14 cellular contexts compared by ENCODE assay signal in genomic region chrX:66760648-66761047, GRCh38.
DNase-seq lines count a peak whose midpoint lies in the region; ATAC-seq, FAIRE-seq and TF ChIP-seq lines count a peak whose summit lies in the region.
"Had no signal": no experiment of that assay in that cellular context is flagged by ENCODE, and none has a peak within 500 bp of the region (broad histone marks: within the 10 kb centered on the region; RNA-seq: fewer than 3 reads in every experiment).

No MANE protein-coding gene starts in this region.

- H3K9me3 ChIP-seq in H1 (ENCODE audit: insufficient read depth in 2 of 2, low read depth in 1 of 2, low read length in 1 of 2) (no peaks in the 10 kb centered on the region), neural cell (ENCODE audit: low read length) (no peaks in the 10 kb centered on the region), neuronal stem cell (replicated peaks in 1 of 2; ENCODE audit: control insufficient read depth in 2 of 2, insufficient read depth in 1 of 2, low read depth in 1 of 2, low read length in 2 of 2) (no peaks in the 10 kb centered on the region)

- no peak overlapping the region for H3K27ac Mint-ChIP-seq in GM23338
- H3K27ac Mint-ChIP-seq in activated naive CD8-positive, alpha-beta T cell treated with anti-CD3 and anti-CD28 coated beads, Interleukin-2, amount 50 U/mL, for 24 hours = no peak overlapping the region

- no peak overlapping the region for H3K4me3 Mint-ChIP-seq in GM23338
- no peak overlapping the region for H3K4me3 Mint-ChIP-seq in activated naive CD8-positive, alpha-beta T cell treated with anti-CD3 and anti-CD28 coated beads, Interleukin-2, amount 50 U/mL, for 24 hours

- TF ChIP-seq EP300 in H1 (IDR thresholded peaks at IDR 0.05; ENCODE audit: borderline replicate concordance in 1 of 2, low read depth in 2 of 2, low read length in 2 of 2) (no peak), neural cell (conservative IDR thresholded peaks at IDR 0.05; ENCODE audit: poor library complexity, severe bottlenecking) (no peak)

- H2BK120ac ChIP-seq in H1 (replicated peaks; ENCODE audit: low read depth, low read length) (no peak overlapping the region), neuronal stem cell (ENCODE audit: low read depth, low read length) (no peak overlapping the region)

- H2BK20ac ChIP-seq in H1 (ENCODE audit: low read length) = no peak overlapping the region

- H3K36me3 ChIP-seq in GM23338 (ENCODE audit: insufficient read depth) = no peaks in the 10 kb centered on the region
- H3K36me3 ChIP-seq in H1 (ENCODE audit: control insufficient read depth in 2 of 4, insufficient read depth in 4 of 4, low read length in 3 of 4) = no peaks in the 10 kb centered on the region
- H3K36me3 ChIP-seq in neural cell (ENCODE audit: insufficient read depth, low read length) = no peaks in the 10 kb centered on the region
- H3K36me3 ChIP-seq in neuronal stem cell (replicated peaks in 1 of 2; ENCODE audit: control insufficient read depth in 2 of 2, insufficient read depth in 2 of 2, low read length in 2 of 2) = no peaks in the 10 kb centered on the region
- H3K36me3 ChIP-seq: heart right ventricle, tibial artery had no signal

- no peaks in the 10 kb centered on the region for H4K20me1 ChIP-seq in GM23338 (replicated peaks; ENCODE audit: insufficient read depth)
- no peaks in the 10 kb centered on the region for H4K20me1 ChIP-seq in H1 (replicated peaks in 1 of 2; ENCODE audit: control insufficient read depth in 1 of 2, insufficient read depth in 2 of 2, low read length in 2 of 2)
- H4K20me1 ChIP-seq in neural cell (ENCODE audit: insufficient read depth) = no peaks in the 10 kb centered on the region

- no peak overlapping the region for H3K23ac ChIP-seq in H1 (ENCODE audit: insufficient read length)
- no peak overlapping the region for H3K23ac ChIP-seq in neuronal stem cell (ENCODE audit: low read depth, low read length, poor library complexity)

- H3K4me2 ChIP-seq in GM23338 = no peak overlapping the region
- H3K4me2 ChIP-seq in H1 (ENCODE audit: insufficient read depth in 1 of 2, low read depth in 2 of 2, low read length in 2 of 2) = no peak overlapping the region
- no peak overlapping the region for H3K4me2 ChIP-seq in neural cell (ENCODE audit: low read length)
- H3K4me2 ChIP-seq in neuronal stem cell (ENCODE audit: insufficient read depth, low read length, poor library complexity, severe bottlenecking) = no peak overlapping the region

- H3K79me1 ChIP-seq in H1 (ENCODE audit: low read depth, low read length) (no peaks in the 10 kb centered on the region), neuronal stem cell (ENCODE audit: low read depth, low read length) (no peaks in the 10 kb centered on the region)

- H3K56ac ChIP-seq in H1 (replicated peaks; ENCODE audit: insufficient read length, low read depth, low read length) = no peak overlapping the region

- H3K18ac ChIP-seq in H1 (ENCODE audit: extremely low read depth, low read length) (no peak overlapping the region), neuronal stem cell (ENCODE audit: low read length) (no peak overlapping the region)

- no peaks in the 10 kb centered on the region for H3K4me1 Mint-ChIP-seq in GM23338
- no peaks in the 10 kb centered on the region for H3K4me1 Mint-ChIP-seq in activated naive CD8-positive, alpha-beta T cell treated with anti-CD3 and anti-CD28 coated beads, Interleukin-2, amount 50 U/mL, for 24 hours

- no peaks in the 10 kb centered on the region for H3K79me2 ChIP-seq in GM23338 (replicated peaks; ENCODE audit: insufficient read depth)
- no peaks in the 10 kb centered on the region for H3K79me2 ChIP-seq in H1 (ENCODE audit: control insufficient read depth in 1 of 2, insufficient read depth in 2 of 2, low read length in 2 of 2)
- no peaks in the 10 kb centered on the region for H3K79me2 ChIP-seq in neural cell (replicated peaks; ENCODE audit: insufficient read depth, low read length)

- H3K4ac ChIP-seq in H1 (replicated peaks; ENCODE audit: insufficient read length, low read depth, low read length) (no peak overlapping the region), neuronal stem cell (ENCODE audit: low read length) (no peak overlapping the region)

- no peak overlapping the region for H2AK5ac ChIP-seq in H1 (ENCODE audit: low read depth, low read length)
- H2AK5ac ChIP-seq in neuronal stem cell (ENCODE audit: low read depth, low read length) = no peak overlapping the region

- H3K9ac ChIP-seq in H1 (replicated peaks in 1 of 4; ENCODE audit: extremely low read depth in 1 of 4, low read depth in 3 of 4, low read length in 3 of 4) (no peak overlapping the region), neural cell (ENCODE audit: low read length) (no peak overlapping the region), neuronal stem cell (ENCODE audit: low read depth, low read length, poor library complexity) (no peak overlapping the region)

- TF ChIP-seq POLR2A in H1 (IDR thresholded peaks at IDR 0.05; ENCODE audit: control extremely low read depth in 1 of 2, low read depth in 2 of 2, low read length in 2 of 2) = no peak

- no peak overlapping the region for H4K5ac ChIP-seq in H1 (ENCODE audit: insufficient read length, low read depth, low read length)

- 89% methylated on average over 1 of the region's 1 CpG; no CpG with 5 or more reads in 1 of the 2 experiments for WGBS in H1 (ENCODE audit: extremely low coverage in 1 of 2, insufficient coverage in 1 of 2, insufficient read length in 1 of 2, insufficient replicate concordance in 2 of 2, low coverage in 1 of 2, low lambda C conversion rate in 2 of 2, missing lambda C conversion rate in 1 of 2), 2 experiments
- no CpG with 5 or more reads among the region's 1 CpG for WGBS in neuronal stem cell (ENCODE audit: extremely low coverage in 2 of 2, insufficient read length in 2 of 2, insufficient replicate concordance in 1 of 2), 2 donors

- H4K91ac ChIP-seq in H1 (replicated peaks; ENCODE audit: insufficient read length, low read length) (no peak overlapping the region), neuronal stem cell (ENCODE audit: low read depth, low read length, poor library complexity) (no peak overlapping the region)

- no peak for ATAC-seq in GM23338
- ATAC-seq in activated naive CD8-positive, alpha-beta T cell treated with anti-CD3 and anti-CD28 coated beads, Interleukin-2, amount 50 U/mL, for 24 hours = no peak
- ATAC-seq: activated CD4-positive, CD25-positive, alpha-beta regulatory T cell treated with anti-CD3 and anti-CD28 coated beads, Interleukin-2, amount 50 U/mL, for 24 hours; heart right ventricle had no signal

- no peak overlapping the region for H3K4me3 ChIP-seq in GM23338
- no peak overlapping the region for H3K4me3 ChIP-seq in H1 (ENCODE audit: extremely low read depth in 1 of 4, insufficient read depth in 2 of 4, low read depth in 3 of 4, low read length in 4 of 4)
- no peak overlapping the region for H3K4me3 ChIP-seq in neural cell (ENCODE audit: low read length)
- H3K4me3 ChIP-seq in neuronal stem cell (ENCODE audit: low read length in 2 of 2) = no peak overlapping the region
- H3K4me3 ChIP-seq: heart right ventricle, tibial artery had no signal

- H3K14ac ChIP-seq in H1 (ENCODE audit: insufficient read length) (no peak overlapping the region), neuronal stem cell (ENCODE audit: low read length) (no peak overlapping the region)

- no peaks in the 10 kb centered on the region; the same call in 1 of the 3 replicates for H3K9me3 Mint-ChIP-seq in GM23338
- H3K9me3 Mint-ChIP-seq in activated naive CD8-positive, alpha-beta T cell treated with anti-CD3 and anti-CD28 coated beads, Interleukin-2, amount 50 U/mL, for 24 hours = no peaks in the 10 kb centered on the region

- TF ChIP-seq CTCF in GM23338 (conservative IDR thresholded peaks at IDR 0.05; ENCODE audit: low read depth in 2 of 2) = peak; percentile 33 to 46
- peak in 2 of 3 experiments; percentile 14 to 20; a peak in 2 of 4 replicates for TF ChIP-seq CTCF in H1 (IDR thresholded peaks at IDR 0.05; ENCODE audit: control extremely low read depth in 1 of 3, insufficient read depth in 1 of 3, low read depth in 1 of 3, low read length in 3 of 3)
- no peak for TF ChIP-seq CTCF in neural cell (IDR thresholded peaks at IDR 0.05; ENCODE audit: poor library complexity, severe bottlenecking)

- DNase-seq in GM23338 (ENCODE audit: low spot score) (peak; percentile 18), NAMALWA (ENCODE audit: low spot score) (peak; percentile 9), H1 (ENCODE audit: low read depth in 1 of 2, low spot score in 2 of 2) (no peak), germinal center (ENCODE audit: low spot score) (no peak), neuronal stem cell (ENCODE audit: low spot score) (no peak), NCI-H748 (lab: John Stamatoyannopoulos, UW; ENCODE audit: unreplicated experiment) (no peak)
- DNase-seq in activated naive CD8-positive, alpha-beta T cell treated with anti-CD3 and anti-CD28 coated beads, Interleukin-2, amount 50 U/mL, for 24 hours = no peak
- DNase-seq: activated T-cell treated with anti-CD3 and anti-CD28 coated beads, Interleukin-2, amount 50 U/mL, for 1 hour; heart right ventricle; NCI-H1694; NCI-H748 treated with DMSO at 0.1 percent for 48 hours; tibial artery had no signal

- H3K9me2 ChIP-seq in GM23338 (ENCODE audit: insufficient read depth) (no peaks in the 10 kb centered on the region), neural cell (ENCODE audit: insufficient read depth, low read length) (no peaks in the 10 kb centered on the region)

- H3F3A ChIP-seq in GM23338 (replicated peaks; ENCODE audit: low read depth) = no peaks in the 10 kb centered on the region
- no peaks in the 10 kb centered on the region for H3F3A ChIP-seq in neural cell (ENCODE audit: insufficient read depth, low read length, poor library complexity, severe bottlenecking)

- TF ChIP-seq RAD21 in H1 (IDR thresholded peaks at IDR 0.05 in 1 of 2, conservative IDR thresholded peaks at IDR 0.05 in 1 of 2; ENCODE audit: low read depth in 2 of 2, low read length in 2 of 2) (peak; percentile 46 to 58), neural cell (conservative IDR thresholded peaks at IDR 0.05) (peak; percentile 24)

- H2BK15ac ChIP-seq in H1 (ENCODE audit: low read length) (no peak overlapping the region), neuronal stem cell (ENCODE audit: low read length) (no peak overlapping the region)

- POLR2A ChIA-PET in H1 (lab: Charles Lee; ENCODE audit: partially characterized antibody) = no interaction called here

- no peaks in the 10 kb centered on the region for H3K27me3 ChIP-seq in GM23338 (ENCODE audit: insufficient read depth)
- H3K27me3 ChIP-seq in H1 (replicated peaks in 1 of 4; ENCODE audit: control insufficient read depth in 3 of 4, extremely low read depth in 1 of 4, insufficient read depth in 3 of 4, low read length in 3 of 4) = no peaks in the 10 kb centered on the region
- no peaks in the 10 kb centered on the region for H3K27me3 ChIP-seq in neural cell (ENCODE audit: insufficient read depth, low read depth, low read length)
- H3K27me3 ChIP-seq in neuronal stem cell (ENCODE audit: control insufficient read depth in 3 of 3, insufficient read depth in 3 of 3, low read depth in 1 of 3, low read length in 3 of 3) = no peaks in the 10 kb centered on the region
- H3K27me3 ChIP-seq: heart right ventricle, tibial artery had no signal

- H4K8ac ChIP-seq in H1 (ENCODE audit: extremely low read depth, insufficient read depth, low read length) = no peak overlapping the region
- no peak overlapping the region for H4K8ac ChIP-seq in neuronal stem cell (ENCODE audit: low read depth, low read length)

- H2BK12ac ChIP-seq in H1 (ENCODE audit: low read depth, low read length) = no peak overlapping the region
- H2BK12ac ChIP-seq in neuronal stem cell (ENCODE audit: low read length) = no peak overlapping the region

- no peaks in the 10 kb centered on the region for H3K23me2 ChIP-seq in H1 (ENCODE audit: low read depth, low read length)

- no peak for FAIRE-seq in H1 (lab: Jason Lieb, UNC)

- H2BK5ac ChIP-seq in H1 (ENCODE audit: low read depth, low read length) (no peak overlapping the region), neuronal stem cell (ENCODE audit: low read length) (no peak overlapping the region)

- no peak overlapping the region for H2AFZ ChIP-seq in GM23338
- H2AFZ ChIP-seq in H1 (ENCODE audit: low read length) = no peak overlapping the region
- H2AFZ ChIP-seq in neural cell (ENCODE audit: low read depth, low read length) = no peak overlapping the region
- H2AFZ ChIP-seq in neuronal stem cell (ENCODE audit: low read length) = no peak overlapping the region

- CTCF ChIA-PET in H1 (lab: Charles Lee; ENCODE audit: partially characterized antibody) = no interaction called here

- H3K27me3 Mint-ChIP-seq in GM23338 (ENCODE audit: insufficient read depth, low read depth, poor library complexity) = peaks cover 2% of the 10 kb centered on the region
- H3K27me3 Mint-ChIP-seq in activated naive CD8-positive, alpha-beta T cell treated with anti-CD3 and anti-CD28 coated beads, Interleukin-2, amount 50 U/mL, for 24 hours = no peaks in the 10 kb centered on the region

- H3K4me1 ChIP-seq in GM23338 (ENCODE audit: insufficient read depth) (no peaks in the 10 kb centered on the region), H1 (replicated peaks in 1 of 4; ENCODE audit: control insufficient read depth in 3 of 4, insufficient read depth in 4 of 4, low read length in 3 of 4) (no peaks in the 10 kb centered on the region), neuronal stem cell (ENCODE audit: control insufficient read depth in 2 of 2, insufficient read depth in 1 of 2, low read depth in 1 of 2, low read length in 2 of 2) (no peaks in the 10 kb centered on the region)
- H3K4me1 ChIP-seq: heart right ventricle, tibial artery had no signal

- no peaks in the 10 kb centered on the region; the same call in 2 of the 3 replicates for H3K36me3 Mint-ChIP-seq in GM23338 (ENCODE audit: low read depth)
- no peaks in the 10 kb centered on the region for H3K36me3 Mint-ChIP-seq in activated naive CD8-positive, alpha-beta T cell treated with anti-CD3 and anti-CD28 coated beads, Interleukin-2, amount 50 U/mL, for 24 hours (ENCODE audit: low read depth)

- H3K27ac ChIP-seq in GM23338 (ENCODE audit: low read depth) (no peak overlapping the region), H1 (ENCODE audit: low read depth, low read length) (no peak overlapping the region), neural cell (ENCODE audit: low read length) (no peak overlapping the region), neuronal stem cell (replicated peaks; ENCODE audit: low read length) (no peak overlapping the region)
- H3K27ac ChIP-seq: heart right ventricle, tibial artery had no signal

Comparison
In these comparisons a context has a peak if more than half of its experiments do, and no peak if none do; other contexts are left out.
1. DNase-seq: peak in GM23338 (single experiment) and NAMALWA (single experiment); none in H1 (0 of 2), activated naive CD8-positive, alpha-beta T cell treated with anti-CD3 and anti-CD28 coated beads, Interleukin-2, amount 50 U/mL, for 24 hours (single experiment), germinal center (single experiment), neuronal stem cell (single experiment) and NCI-H748 (single experiment).